ENCODE assay signal across 7 cellular contexts in the genomic region with DNA sequence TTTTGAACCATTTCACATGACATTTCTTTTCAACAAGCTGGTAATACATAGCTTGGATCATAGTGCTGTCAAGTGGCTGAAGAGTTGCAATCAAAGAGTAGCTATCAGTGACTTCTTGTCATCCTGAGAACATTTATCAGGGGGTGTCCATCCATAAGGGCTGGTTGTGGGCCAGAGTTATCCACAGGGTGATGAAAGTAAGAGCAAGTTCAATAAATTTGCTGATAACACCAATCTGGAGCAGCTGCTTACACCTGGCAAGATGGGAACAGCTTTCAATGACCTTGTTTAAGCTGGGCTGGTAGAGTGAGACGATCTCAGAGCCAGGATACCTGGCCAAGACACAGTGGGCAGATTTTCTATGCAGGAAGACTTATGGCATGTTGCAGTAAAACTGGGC.
"Had no signal": no experiment of that assay in that cellular context is flagged by ENCODE, and none has a peak within 500 bp of the region (broad histone marks: within the 10 kb centered on the region; RNA-seq: fewer than 3 reads in every experiment).

No MANE protein-coding gene starts in this region.

- H2AFZ ChIP-seq: GM23248 had no signal

- H3K4me3 ChIP-seq: GM23248 had no signal

- ATAC-seq: HepG2 had no signal

- DNase-seq: GM23248, H9, HCEC 1CT, KBM-7 had no signal

- H3K4me3 Mint-ChIP-seq: H9, IgD-negative memory B cell had no signal

- H3K36me3 Mint-ChIP-seq: IgD-negative memory B cell had no signal

- H3K27ac ChIP-seq: GM23248, HL-60 had no signal

- H3K4me1 Mint-ChIP-seq: IgD-negative memory B cell had no signal

- H3K27ac Mint-ChIP-seq: H9, IgD-negative memory B cell had no signal

- H3K9me3 Mint-ChIP-seq: H9 had no signal
